Comparison of ENCODE assay signal across 1 cellular context in the genomic region with DNA sequence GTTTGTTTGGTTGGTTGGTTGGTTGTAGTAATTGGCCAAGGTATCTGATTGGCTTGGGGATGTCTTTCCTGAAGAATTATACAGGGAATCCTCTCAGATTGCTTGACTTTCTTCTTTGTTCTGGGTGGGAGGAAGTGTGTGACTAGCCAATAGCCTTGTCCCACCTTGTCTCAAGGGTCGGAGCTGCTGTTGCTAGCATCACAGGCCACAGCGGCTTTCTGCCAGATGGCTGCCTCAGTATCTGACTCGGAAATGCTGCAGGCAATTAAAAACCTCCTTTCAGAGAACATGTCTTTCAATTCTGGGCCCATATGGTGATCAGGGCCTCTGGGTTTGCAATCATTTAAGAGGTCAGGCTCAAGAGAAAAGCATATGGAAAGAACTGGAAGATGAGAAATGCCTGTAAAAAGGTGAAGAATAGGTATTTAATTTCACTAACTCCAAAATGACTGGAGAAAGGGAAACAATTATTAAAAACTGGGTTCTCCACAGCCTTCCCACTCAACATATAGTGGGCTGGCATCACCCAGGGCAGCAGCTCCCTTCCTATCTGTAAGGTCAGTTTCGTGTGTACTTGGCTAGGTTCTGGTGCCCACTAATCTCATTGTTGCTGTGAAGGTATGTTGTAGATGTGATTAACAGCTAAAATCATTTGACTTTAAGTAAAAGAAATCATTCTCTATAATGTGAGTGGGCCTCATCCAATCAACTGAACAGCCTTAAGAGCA.
TF ChIP-seq lines count a peak whose summit lies in the region.

No MANE protein-coding gene starts in this region.

TF ChIP-seq in WTC11, 78 proteins besides CTCF, POLR2A, EP300 and RAD21 (continued from another document):
- TF ChIP-seq, protein P1, sequence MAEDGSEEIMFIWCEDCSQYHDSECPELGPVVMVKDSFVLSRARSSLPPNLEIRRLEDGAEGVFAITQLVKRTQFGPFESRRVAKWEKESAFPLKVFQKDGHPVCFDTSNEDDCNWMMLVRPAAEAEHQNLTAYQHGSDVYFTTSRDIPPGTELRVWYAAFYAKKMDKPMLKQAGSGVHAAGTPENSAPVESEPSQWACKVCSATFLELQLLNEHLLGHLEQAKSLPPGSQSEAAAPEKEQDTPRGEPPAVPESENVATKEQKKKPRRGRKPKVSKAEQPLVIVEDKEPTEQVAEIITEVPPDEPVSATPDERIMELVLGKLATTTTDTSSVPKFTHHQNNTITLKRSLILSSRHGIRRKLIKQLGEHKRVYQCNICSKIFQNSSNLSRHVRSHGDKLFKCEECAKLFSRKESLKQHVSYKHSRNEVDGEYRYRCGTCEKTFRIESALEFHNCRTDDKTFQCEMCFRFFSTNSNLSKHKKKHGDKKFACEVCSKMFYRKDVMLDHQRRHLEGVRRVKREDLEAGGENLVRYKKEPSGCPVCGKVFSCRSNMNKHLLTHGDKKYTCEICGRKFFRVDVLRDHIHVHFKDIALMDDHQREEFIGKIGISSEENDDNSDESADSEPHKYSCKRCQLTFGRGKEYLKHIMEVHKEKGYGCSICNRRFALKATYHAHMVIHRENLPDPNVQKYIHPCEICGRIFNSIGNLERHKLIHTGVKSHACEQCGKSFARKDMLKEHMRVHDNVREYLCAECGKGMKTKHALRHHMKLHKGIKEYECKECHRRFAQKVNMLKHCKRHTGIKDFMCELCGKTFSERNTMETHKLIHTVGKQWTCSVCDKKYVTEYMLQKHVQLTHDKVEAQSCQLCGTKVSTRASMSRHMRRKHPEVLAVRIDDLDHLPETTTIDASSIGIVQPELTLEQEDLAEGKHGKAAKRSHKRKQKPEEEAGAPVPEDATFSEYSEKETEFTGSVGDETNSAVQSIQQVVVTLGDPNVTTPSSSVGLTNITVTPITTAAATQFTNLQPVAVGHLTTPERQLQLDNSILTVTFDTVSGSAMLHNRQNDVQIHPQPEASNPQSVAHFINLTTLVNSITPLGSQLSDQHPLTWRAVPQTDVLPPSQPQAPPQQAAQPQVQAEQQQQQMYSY (CRISPR knock-in tag; IDR thresholded peaks at IDR 0.05): no peak
- TF ChIP-seq, protein P2, sequence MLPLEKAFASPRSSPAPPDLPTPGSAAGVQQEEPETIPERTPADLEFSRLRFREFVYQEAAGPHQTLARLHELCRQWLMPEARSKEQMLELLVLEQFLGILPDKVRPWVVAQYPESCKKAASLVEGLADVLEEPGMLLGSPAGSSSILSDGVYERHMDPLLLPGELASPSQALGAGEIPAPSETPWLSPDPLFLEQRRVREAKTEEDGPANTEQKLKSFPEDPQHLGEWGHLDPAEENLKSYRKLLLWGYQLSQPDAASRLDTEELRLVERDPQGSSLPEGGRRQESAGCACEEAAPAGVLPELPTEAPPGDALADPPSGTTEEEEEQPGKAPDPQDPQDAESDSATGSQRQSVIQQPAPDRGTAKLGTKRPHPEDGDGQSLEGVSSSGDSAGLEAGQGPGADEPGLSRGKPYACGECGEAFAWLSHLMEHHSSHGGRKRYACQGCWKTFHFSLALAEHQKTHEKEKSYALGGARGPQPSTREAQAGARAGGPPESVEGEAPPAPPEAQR (CRISPR knock-in tag; IDR thresholded peaks at IDR 0.05): no peak
- TF ChIP-seq, protein P3, sequence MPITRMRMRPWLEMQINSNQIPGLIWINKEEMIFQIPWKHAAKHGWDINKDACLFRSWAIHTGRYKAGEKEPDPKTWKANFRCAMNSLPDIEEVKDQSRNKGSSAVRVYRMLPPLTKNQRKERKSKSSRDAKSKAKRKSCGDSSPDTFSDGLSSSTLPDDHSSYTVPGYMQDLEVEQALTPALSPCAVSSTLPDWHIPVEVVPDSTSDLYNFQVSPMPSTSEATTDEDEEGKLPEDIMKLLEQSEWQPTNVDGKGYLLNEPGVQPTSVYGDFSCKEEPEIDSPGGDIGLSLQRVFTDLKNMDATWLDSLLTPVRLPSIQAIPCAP (CRISPR knock-in tag; IDR thresholded peaks at IDR 0.05): no peak
- no peak for TF ChIP-seq ZNF317 (CRISPR knock-in tag; IDR thresholded peaks at IDR 0.05; ENCODE audit: borderline replicate concordance, low read depth)
